10 cellular contexts compared by ENCODE assay signal in the genomic region with DNA sequence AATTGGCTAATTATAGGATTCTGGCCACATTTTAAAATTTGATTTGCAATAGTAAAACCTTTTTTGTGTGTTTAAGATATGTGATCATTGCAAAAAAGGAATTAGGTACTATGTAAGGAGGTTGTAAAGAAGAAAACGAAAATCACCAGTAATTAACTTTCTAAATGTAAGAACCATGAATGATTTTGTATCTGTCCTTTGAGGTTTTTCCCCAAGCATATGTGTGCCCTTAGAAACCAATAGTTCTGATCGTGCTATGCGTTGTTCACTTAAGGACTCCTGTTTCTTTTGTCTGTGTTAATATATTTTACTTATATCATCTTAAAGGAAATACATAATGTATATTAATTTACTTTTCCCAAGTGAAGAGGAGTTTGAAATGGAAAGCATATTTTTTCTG.
A peak's percentile ranks its signal among the peaks of the same experiment; 100 is the strongest.
DNase-seq lines count a peak whose midpoint lies in the region; ATAC-seq and TF ChIP-seq lines count a peak whose summit lies in the region.
"Had no signal": no experiment of that assay in that cellular context is flagged by ENCODE, and none has a peak within 500 bp of the region (broad histone marks: within the 10 kb centered on the region; RNA-seq: fewer than 3 reads in every experiment).

No MANE protein-coding gene starts in this region.

- H3K14ac ChIP-seq in IMR-90 (replicated peaks; ENCODE audit: low read depth, low read length) = peak overlapping the region; percentile 88

- DNase-seq in IMR-90 = no peak
- DNase-seq in dermis blood vessel endothelial cell = no peak
- no peak for DNase-seq in tibial artery
- no peak for DNase-seq in SIG-M5 treated with dmso at 0.1 percent for 504 hours (lab: John Stamatoyannopoulos, UW; ENCODE audit: unreplicated experiment)
- DNase-seq in NCI-H345 (lab: John Stamatoyannopoulos, UW) = no peak
- DNase-seq: glutamatergic neuron, mesendoderm had no signal

- CTCF ChIA-PET in IMR-90 (lab: Yijun Ruan, JAX) = interaction anchor here (0.8 kb wide), 1 partner anchor 16 kb away, joined by 4 read pairs; no protein-coding TSS in a partner anchor

- H4K91ac ChIP-seq in IMR-90 (ENCODE audit: insufficient read depth, low read depth, low read length) = peak overlapping the region; percentile 48; the same call in 1 of the 2 replicates

- no peak for TF ChIP-seq POLR2A in IMR-90 (IDR thresholded peaks at IDR 0.05; ENCODE audit: low read depth, low read length)

- POLR2A ChIA-PET in IMR-90 (lab: Charles Lee; ENCODE audit: unreplicated experiment) = interaction anchor here (0.6 to 0.7 kb wide), 2 partner anchors 117 to 148 kb away, joined by 12 read pairs; no protein-coding TSS in a partner anchor

- H2AFZ ChIP-seq in IMR-90 (replicated peaks; ENCODE audit: low read length, poor library complexity) = no peak overlapping the region

- no peaks in the 10 kb centered on the region for H3K9me1 ChIP-seq in IMR-90 (ENCODE audit: insufficient read depth, low read length)

- peak overlapping the region; percentile 71; the same call in 1 of the 2 replicates for H3K4ac ChIP-seq in IMR-90 (ENCODE audit: low read depth, low read length)

- H3K4me3 ChIP-seq in IMR-90 (ENCODE audit: insufficient read depth, low read depth, low read length) (no peak overlapping the region), tibial artery (no peak overlapping the region)
- H3K4me3 ChIP-seq: right atrium auricular region had no signal

- H3K4me1 ChIP-seq in IMR-90 (ENCODE audit: control insufficient read depth, insufficient read depth, low read length) (peaks cover 5% of the 10 kb centered on the region; the same call in 1 of the 2 replicates), tibial artery (no peaks in the 10 kb centered on the region)
- H3K4me1 ChIP-seq: right atrium auricular region had no signal

- H3K4me2 ChIP-seq in IMR-90 (ENCODE audit: low read depth, low read length) = peak overlapping the region; percentile 99

- in situ Hi-C loops in IMR-90 (cut with MboI; ENCODE audit: low sequenced_read_pairs) = no loop called here

- ATAC-seq in GM19452 (IDR thresholded peaks at IDR 0.05; ENCODE audit: unreplicated experiment) (peak; percentile 34), HG02885 (IDR thresholded peaks at IDR 0.05; ENCODE audit: poor library complexity, unreplicated experiment) (peak; percentile 48), IMR-90 (ENCODE audit: low read depth) (no peak)

- WGBS in IMR-90 (ENCODE audit: extremely low coverage in 2 of 2, insufficient read length in 1 of 2), 2 experiments = no CpG with 5 or more reads among the region's 3 CpGs

- no peak overlapping the region; the same call in 1 of the 2 replicates for H3K9ac ChIP-seq in IMR-90 (ENCODE audit: low read depth, low read length)

- intact Hi-C loops in IMR-90 (cut with micrococcal nuclease) = no loop called here
- intact Hi-C loops in tibial artery (cut with DNase I; ENCODE audit: low total_unique reads) = no loop called here

- H2BK120ac ChIP-seq in IMR-90 (ENCODE audit: low read depth, low read length) = peak overlapping the region; percentile 95

- H4K8ac ChIP-seq in IMR-90 (ENCODE audit: low read depth in 2 of 2, low read length in 2 of 2) = peak overlapping the region; percentile 8 to 83

- H3K36me3 ChIP-seq in IMR-90 (ENCODE audit: control insufficient read depth, insufficient read depth, low read length) = no peaks in the 10 kb centered on the region
- H3K36me3 ChIP-seq in tibial artery = no peaks in the 10 kb centered on the region
- H3K36me3 ChIP-seq: right atrium auricular region had no signal

- BruUV-seq in IMR-90 (replicated peaks; lab: Mats Ljungman, UMichigan) = no TSS peak

- H3K18ac ChIP-seq in IMR-90 (ENCODE audit: low read depth, low read length) = peak overlapping the region; percentile 96

- H3K56ac ChIP-seq in IMR-90 (ENCODE audit: extremely low read depth, insufficient read depth, low read length) = peak overlapping the region; percentile 76

- H4K5ac ChIP-seq in IMR-90 (ENCODE audit: low read depth, low read length) = no peak overlapping the region

- H3K9me3 ChIP-seq in IMR-90 (ENCODE audit: control insufficient read depth, insufficient read depth, low read length) (no peaks in the 10 kb centered on the region), tibial artery (no peaks in the 10 kb centered on the region)
- H3K9me3 ChIP-seq: right atrium auricular region had no signal

- TF ChIP-seq CTCF in IMR-90 (conservative IDR thresholded peaks at IDR 0.05; ENCODE audit: low read depth, low read length) (no peak), tibial artery (IDR thresholded peaks at IDR 0.05) (no peak)

- H2BK15ac ChIP-seq in IMR-90 (ENCODE audit: low read depth, low read length) = 0 out of 3 replicates have a peak overlapping the region, but pooled peaks have one; percentile 47

- TF ChIP-seq RAD21 in IMR-90 (IDR thresholded peaks at IDR 0.05; ENCODE audit: low read length) = no peak

- peak overlapping the region; percentile 90; the same call in 1 of the 2 replicates for H3K23ac ChIP-seq in IMR-90 (ENCODE audit: low read depth, low read length)

- no peaks in the 10 kb centered on the region for H3K79me1 ChIP-seq in IMR-90 (ENCODE audit: low read depth in 1 of 2, low read length in 2 of 2)

- dilution Hi-C loops in IMR-90 (cut with HindIII; ENCODE audit: low sequenced_read_pairs, unreplicated experiment) = no loop called here

- H4K20me1 ChIP-seq in IMR-90 (ENCODE audit: insufficient read depth, low read length) = no peaks in the 10 kb centered on the region

- H2AK9ac ChIP-seq in IMR-90 (replicated peaks; ENCODE audit: low read depth, low read length, poor library complexity) = no peak overlapping the region

- H2AK5ac ChIP-seq in IMR-90 (ENCODE audit: low read depth, low read length) = no peak overlapping the region

- peak overlapping the region; percentile 97 for H2BK20ac ChIP-seq in IMR-90 (ENCODE audit: low read depth, low read length)

- H3K27me3 ChIP-seq in IMR-90 (ENCODE audit: control insufficient read depth, insufficient read depth, low read length) (no peaks in the 10 kb centered on the region), tibial artery (no peaks in the 10 kb centered on the region)
- H3K27me3 ChIP-seq: right atrium auricular region had no signal

- H3K27ac ChIP-seq in IMR-90 (ENCODE audit: insufficient read depth, low read length) (peak overlapping the region; percentile 62), tibial artery (no peak overlapping the region)
- H3K27ac ChIP-seq: right atrium auricular region had no signal

- peak overlapping the region; percentile 99 for H2BK5ac ChIP-seq in IMR-90 (ENCODE audit: low read depth, low read length, poor library complexity, severe bottlenecking)

TF ChIP-seq in IMR-90, 13 proteins besides CTCF, POLR2A, EP300 and RAD21:
- TF ChIP-seq RCOR1 (IDR thresholded peaks at IDR 0.05; ENCODE audit: insufficient replicate concordance, low read length) (no peak), MAZ (IDR thresholded peaks at IDR 0.05; ENCODE audit: borderline replicate concordance, low read depth, low read length) (no peak), BHLHE40 (IDR thresholded peaks at IDR 0.05; ENCODE audit: low read depth, low read length) (no peak), MAFK (IDR thresholded peaks at IDR 0.05; ENCODE audit: low read depth, low read length) (no peak), RFX5 (IDR thresholded peaks at IDR 0.05; ENCODE audit: low read depth, low read length) (no peak), FOS (IDR thresholded peaks at IDR 0.05; ENCODE audit: low read depth, low read length) (no peak), MXI1 (IDR thresholded peaks at IDR 0.05; ENCODE audit: borderline replicate concordance, low read depth, low read length) (no peak), NFE2L2 (IDR thresholded peaks at IDR 0.05; ENCODE audit: low read depth, low read length) (no peak)
- TF ChIP-seq, protein P1, sequence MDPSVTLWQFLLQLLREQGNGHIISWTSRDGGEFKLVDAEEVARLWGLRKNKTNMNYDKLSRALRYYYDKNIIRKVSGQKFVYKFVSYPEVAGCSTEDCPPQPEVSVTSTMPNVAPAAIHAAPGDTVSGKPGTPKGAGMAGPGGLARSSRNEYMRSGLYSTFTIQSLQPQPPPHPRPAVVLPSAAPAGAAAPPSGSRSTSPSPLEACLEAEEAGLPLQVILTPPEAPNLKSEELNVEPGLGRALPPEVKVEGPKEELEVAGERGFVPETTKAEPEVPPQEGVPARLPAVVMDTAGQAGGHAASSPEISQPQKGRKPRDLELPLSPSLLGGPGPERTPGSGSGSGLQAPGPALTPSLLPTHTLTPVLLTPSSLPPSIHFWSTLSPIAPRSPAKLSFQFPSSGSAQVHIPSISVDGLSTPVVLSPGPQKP (IDR thresholded peaks at IDR 0.05; ENCODE audit: borderline replicate concordance, low read depth, low read length) = no peak
- TF ChIP-seq, protein P2, sequence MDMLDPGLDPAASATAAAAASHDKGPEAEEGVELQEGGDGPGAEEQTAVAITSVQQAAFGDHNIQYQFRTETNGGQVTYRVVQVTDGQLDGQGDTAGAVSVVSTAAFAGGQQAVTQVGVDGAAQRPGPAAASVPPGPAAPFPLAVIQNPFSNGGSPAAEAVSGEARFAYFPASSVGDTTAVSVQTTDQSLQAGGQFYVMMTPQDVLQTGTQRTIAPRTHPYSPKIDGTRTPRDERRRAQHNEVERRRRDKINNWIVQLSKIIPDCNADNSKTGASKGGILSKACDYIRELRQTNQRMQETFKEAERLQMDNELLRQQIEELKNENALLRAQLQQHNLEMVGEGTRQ (IDR thresholded peaks at IDR 0.05; ENCODE audit: low read depth, low read length) = no peak
